Comparison of ENCODE assay signal across 25 cellular contexts in the genomic region with DNA sequence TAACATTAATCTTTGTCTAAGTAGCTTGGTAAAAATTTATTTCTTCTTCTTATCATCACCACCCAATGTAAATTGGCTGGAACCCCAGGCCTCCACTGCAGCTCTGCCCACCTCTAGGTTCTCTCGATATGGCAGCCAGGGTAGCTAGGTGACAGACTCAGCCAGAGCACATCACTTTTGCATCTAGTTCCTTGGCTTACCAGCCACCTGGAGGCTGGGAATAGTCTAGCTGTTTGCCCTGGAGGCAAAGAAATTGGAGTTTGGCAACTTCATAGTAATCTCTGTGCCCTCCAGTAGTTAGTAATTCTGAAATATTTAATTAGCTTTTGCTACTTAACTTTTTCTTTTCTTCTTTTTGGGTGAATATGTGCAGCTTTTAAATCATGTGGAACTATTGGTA.
"Had no signal": no experiment of that assay in that cellular context is flagged by ENCODE, and none has a peak within 500 bp of the region (broad histone marks: within the 10 kb centered on the region; RNA-seq: fewer than 3 reads in every experiment).

No MANE protein-coding gene starts in this region.

- H3K4me3 Mint-ChIP-seq: activated CD4-positive, alpha-beta memory T cell treated with anti-CD3 and anti-CD28 coated beads, Interleukin-2, amount 10 ng/mL, durations not matched to agents 7 days and 5 days; activated CD4-positive, alpha-beta T cell treated with anti-CD3 and anti-CD28 coated beads, Interleukin-2, amount 10 ng/mL, durations not matched to agents 7 days and 5 days; activated naive CD8-positive, alpha-beta T cell; brain; nephron; stimulated activated naive CD8-positive, alpha-beta T cell treated with anti-CD3 and anti-CD28 coated beads, Interleukin-15, amount 100 ng/mL, for 72 hours; T-helper 1 cell treated with Interleukin-12 subunit alpha and Interleukin-12 subunit beta and Interleukin-4 antibody, amounts not matched to agents 30 μg/mL and 1 μg/mL, for 36 hours; WTC11 had no signal

- H3K27ac Mint-ChIP-seq: activated CD4-positive, alpha-beta memory T cell treated with anti-CD3 and anti-CD28 coated beads, Interleukin-2, amount 10 ng/mL, durations not matched to agents 7 days and 5 days; activated CD4-positive, alpha-beta T cell treated with anti-CD3 and anti-CD28 coated beads, Interleukin-2, amount 10 ng/mL, durations not matched to agents 7 days and 5 days; activated naive CD8-positive, alpha-beta T cell; nephron; progenitor cell of endocrine pancreas; stimulated activated naive CD8-positive, alpha-beta T cell treated with anti-CD3 and anti-CD28 coated beads, Interleukin-15, amount 100 ng/mL, for 72 hours; T-helper 1 cell treated with Interleukin-12 subunit alpha and Interleukin-12 subunit beta and Interleukin-4 antibody, amounts not matched to agents 30 μg/mL and 1 μg/mL, for 36 hours; WTC11 had no signal

- H3K27me3 Mint-ChIP-seq: activated CD4-positive, alpha-beta memory T cell treated with anti-CD3 and anti-CD28 coated beads, Interleukin-2, amount 10 ng/mL, durations not matched to agents 7 days and 5 days; activated CD4-positive, alpha-beta T cell treated with anti-CD3 and anti-CD28 coated beads, Interleukin-2, amount 10 ng/mL, durations not matched to agents 7 days and 5 days; activated naive CD8-positive, alpha-beta T cell; brain; progenitor cell of endocrine pancreas; stimulated activated naive CD8-positive, alpha-beta T cell treated with anti-CD3 and anti-CD28 coated beads, Interleukin-15, amount 100 ng/mL, for 72 hours had no signal

- DNase-seq: activated CD4-positive, alpha-beta memory T cell treated with anti-CD3 and anti-CD28 coated beads, Interleukin-2, amount 10 ng/mL, durations not matched to agents 7 days and 5 days; activated CD4-positive, alpha-beta T cell treated with anti-CD3 and anti-CD28 coated beads for 1 hour; activated CD4-positive, alpha-beta T cell treated with anti-CD3 and anti-CD28 coated beads, Interleukin-2, amount 10 ng/mL, durations not matched to agents 7 days and 5 days; activated CD8-positive, alpha-beta memory T cell treated with anti-CD3 and anti-CD28 coated beads, Interleukin-2, amount 50 U/mL, for 48 hours; activated effector memory CD4-positive, alpha-beta T cell treated with Interleukin-2 at 50 U/mL for 16 hours; activated naive CD4-positive, alpha-beta T cell treated with Interleukin-2 at 50 U/mL for 16 hours; aorta; esophagus squamous epithelium; left lung; lower lobe of right lung; mucosa of descending colon; ovary; stimulated activated CD4-positive, alpha-beta T cell treated with anti-CD3 and anti-CD28 coated beads, Interleukin-12 subunit alpha, Interleukin-12 subunit beta, amount 100 ng/mL, for 4 hours; stimulated activated CD4-positive, alpha-beta T cell treated with anti-CD3 and anti-CD28 coated beads, Interleukin-4, amount 100 ng/mL, for 1 hour; stimulated activated naive CD8-positive, alpha-beta T cell treated with anti-CD3 and anti-CD28 coated beads, Interleukin-15, amount 100 ng/mL, for 72 hours; substantia nigra; T1000; upper lobe of left lung had no signal

- ATAC-seq: left lung; lower lobe of right lung; mucosa of descending colon; sciatic nerve; stimulated activated naive CD8-positive, alpha-beta T cell treated with anti-CD3 and anti-CD28 coated beads, Interleukin-15, amount 100 ng/mL, for 72 hours; WTC11 had no signal

- H3K9me3 Mint-ChIP-seq: activated CD4-positive, alpha-beta memory T cell treated with anti-CD3 and anti-CD28 coated beads, Interleukin-2, amount 10 ng/mL, durations not matched to agents 7 days and 5 days; activated CD4-positive, alpha-beta T cell treated with anti-CD3 and anti-CD28 coated beads, Interleukin-2, amount 10 ng/mL, durations not matched to agents 7 days and 5 days; brain; nephron; stimulated activated naive CD8-positive, alpha-beta T cell treated with anti-CD3 and anti-CD28 coated beads, Interleukin-15, amount 100 ng/mL, for 72 hours; T-helper 1 cell treated with Interleukin-12 subunit alpha and Interleukin-12 subunit beta and Interleukin-4 antibody, amounts not matched to agents 30 μg/mL and 1 μg/mL, for 36 hours; WTC11 had no signal

- H3K4me1 Mint-ChIP-seq: activated CD4-positive, alpha-beta T cell treated with anti-CD3 and anti-CD28 coated beads, Interleukin-2, amount 10 ng/mL, durations not matched to agents 7 days and 5 days; WTC11 had no signal
